ENCODE assay signal across 1 cellular context in the genomic region with DNA sequence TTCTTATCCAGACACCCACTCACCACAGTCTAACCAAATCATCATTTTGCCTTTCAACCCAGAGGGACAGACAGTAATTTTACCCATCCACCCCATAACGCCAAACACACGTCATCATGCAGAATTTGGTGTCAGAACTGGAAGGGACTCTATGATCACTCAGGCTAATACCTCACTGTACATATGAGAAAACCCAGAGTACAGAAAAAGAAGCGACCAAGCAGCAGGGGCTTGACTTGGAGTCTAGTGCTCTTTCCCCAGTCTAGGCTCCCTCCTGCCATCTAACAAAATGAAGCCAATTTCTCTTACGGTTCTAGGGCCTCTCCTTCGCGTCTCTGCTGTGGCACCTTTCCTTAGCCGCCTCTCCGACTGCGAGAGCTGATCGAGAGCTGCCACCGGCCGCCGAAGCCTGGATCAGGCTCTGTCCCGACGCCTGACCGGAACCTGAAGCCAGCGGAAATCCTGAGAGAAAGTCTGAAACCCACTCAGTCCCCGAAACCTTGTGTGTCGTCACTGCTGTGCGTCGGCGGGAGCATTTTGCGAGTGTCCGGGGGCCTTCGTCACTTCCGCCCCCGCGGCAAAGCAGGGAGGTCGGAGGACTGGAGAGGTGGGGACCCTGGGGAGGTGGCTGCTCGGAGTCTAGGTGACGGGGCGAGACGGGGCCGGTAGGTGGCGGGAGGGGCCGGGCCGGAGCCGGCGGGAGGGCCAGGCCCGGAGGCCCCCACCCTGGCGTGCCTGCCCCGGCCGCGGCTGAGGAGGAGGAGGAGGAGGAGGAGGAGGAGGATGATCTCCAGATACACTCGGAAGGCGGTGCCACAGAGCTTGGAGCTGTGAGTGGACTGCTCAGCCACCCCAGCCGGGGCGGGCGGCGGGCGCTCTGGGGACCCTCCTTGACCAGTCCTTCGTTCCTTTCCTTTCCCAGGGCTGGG.
TF ChIP-seq lines count a peak whose summit lies in the region.

A gene (minus strand): TSS at position 452 of the 929 bp plus-strand sequence. CDS start 4,071 bp downstream, outside the sequence.
A gene (plus strand): TSS at position 563 of the 929 bp plus-strand sequence. CDS start 221 bp downstream, at position 784.

TF ChIP-seq in HepG2, 621 proteins besides CTCF, POLR2A, EP300 and RAD21 (continued from another document and continues in another):
- TF ChIP-seq CHD2 (IDR thresholded peaks at IDR 0.05; ENCODE audit: low read depth, low read length) (peak; percentile 53), SOX6 (IDR thresholded peaks at IDR 0.05) (no peak), SOX6 (CRISPR knock-in tag; IDR thresholded peaks at IDR 0.05) (peak; percentile 66), GATAD2A (CRISPR knock-in tag; IDR thresholded peaks at IDR 0.05) (peak; percentile 67; the same call in 1 of the 2 replicates), CBX1 (IDR thresholded peaks at IDR 0.05; ENCODE audit: low read depth) (peak; percentile 91), PITX1 (CRISPR knock-in tag; IDR thresholded peaks at IDR 0.05) (peak; percentile 87), SALL2 (CRISPR knock-in tag; IDR thresholded peaks at IDR 0.05) (peak; percentile 90), KLF13 (CRISPR knock-in tag; IDR thresholded peaks at IDR 0.05) (0 out of 2 replicates have a peak, but pooled peaks have one; percentile 63), ZNF546 (CRISPR knock-in tag; conservative IDR thresholded peaks at IDR 0.05) (0 out of 2 replicates have a peak, but pooled peaks have one; percentile 30), DMAP1 (CRISPR knock-in tag; IDR thresholded peaks at IDR 0.05) (peak; percentile 69), ZNF382 (CRISPR knock-in tag; IDR thresholded peaks at IDR 0.05; ENCODE audit: borderline replicate concordance) (no peak), GTF2F1 (IDR thresholded peaks at IDR 0.05; ENCODE audit: low read length) (no peak), TOE1 (CRISPR knock-in tag; IDR thresholded peaks at IDR 0.05) (no peak), ZNF20 (CRISPR knock-in tag; IDR thresholded peaks at IDR 0.05) (no peak), ZNF879 (CRISPR knock-in tag; IDR thresholded peaks at IDR 0.05) (no peak), ZNF616 (CRISPR knock-in tag; IDR thresholded peaks at IDR 0.05; ENCODE audit: low read depth) (peak; percentile 41; the same call in 1 of the 2 replicates), ZNF547 (CRISPR knock-in tag; IDR thresholded peaks at IDR 0.05) (peak; percentile 81; the same call in 1 of the 2 replicates), KDM3A (CRISPR knock-in tag; IDR thresholded peaks at IDR 0.05; ENCODE audit: low read depth) (0 out of 2 replicates have a peak, but pooled peaks have one; percentile 48), TCF7L2 (IDR thresholded peaks at IDR 0.05; ENCODE audit: low read depth, low read length) (no peak), ESRRA (CRISPR knock-in tag; IDR thresholded peaks at IDR 0.05; ENCODE audit: low read depth) (0 out of 2 replicates have a peak, but pooled peaks have one; percentile 49), ZNF777 (CRISPR knock-in tag; IDR thresholded peaks at IDR 0.05) (peak; percentile 37; the same call in 1 of the 2 replicates), ZNF484 (CRISPR knock-in tag; IDR thresholded peaks at IDR 0.05; ENCODE audit: borderline replicate concordance, low read depth) (no peak), RFX5 (IDR thresholded peaks at IDR 0.05; ENCODE audit: low read depth, low read length) (peak; percentile 55; the same call in 1 of the 2 replicates), POLR2G (IDR thresholded peaks at IDR 0.05; ENCODE audit: low read depth, low read length) (peak; percentile 98), NFE2 (CRISPR knock-in tag; IDR thresholded peaks at IDR 0.05) (no peak), PRPF4 (IDR thresholded peaks at IDR 0.05; ENCODE audit: low read depth, low read length, poor library complexity, severe bottlenecking) (no peak), MEIS2 (CRISPR knock-in tag; IDR thresholded peaks at IDR 0.05) (peak; percentile 65)
- TF ChIP-seq, protein P1, sequence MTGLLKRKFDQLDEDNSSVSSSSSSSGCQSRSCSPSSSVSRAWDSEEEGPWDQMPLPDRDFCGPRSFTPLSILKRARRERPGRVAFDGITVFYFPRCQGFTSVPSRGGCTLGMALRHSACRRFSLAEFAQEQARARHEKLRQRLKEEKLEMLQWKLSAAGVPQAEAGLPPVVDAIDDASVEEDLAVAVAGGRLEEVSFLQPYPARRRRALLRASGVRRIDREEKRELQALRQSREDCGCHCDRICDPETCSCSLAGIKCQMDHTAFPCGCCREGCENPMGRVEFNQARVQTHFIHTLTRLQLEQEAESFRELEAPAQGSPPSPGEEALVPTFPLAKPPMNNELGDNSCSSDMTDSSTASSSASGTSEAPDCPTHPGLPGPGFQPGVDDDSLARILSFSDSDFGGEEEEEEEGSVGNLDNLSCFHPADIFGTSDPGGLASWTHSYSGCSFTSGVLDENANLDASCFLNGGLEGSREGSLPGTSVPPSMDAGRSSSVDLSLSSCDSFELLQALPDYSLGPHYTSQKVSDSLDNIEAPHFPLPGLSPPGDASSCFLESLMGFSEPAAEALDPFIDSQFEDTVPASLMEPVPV (CRISPR knock-in tag; IDR thresholded peaks at IDR 0.05), result peak; percentile 57; the same call in 1 of the 2 replicates
- TF ChIP-seq, protein P2, sequence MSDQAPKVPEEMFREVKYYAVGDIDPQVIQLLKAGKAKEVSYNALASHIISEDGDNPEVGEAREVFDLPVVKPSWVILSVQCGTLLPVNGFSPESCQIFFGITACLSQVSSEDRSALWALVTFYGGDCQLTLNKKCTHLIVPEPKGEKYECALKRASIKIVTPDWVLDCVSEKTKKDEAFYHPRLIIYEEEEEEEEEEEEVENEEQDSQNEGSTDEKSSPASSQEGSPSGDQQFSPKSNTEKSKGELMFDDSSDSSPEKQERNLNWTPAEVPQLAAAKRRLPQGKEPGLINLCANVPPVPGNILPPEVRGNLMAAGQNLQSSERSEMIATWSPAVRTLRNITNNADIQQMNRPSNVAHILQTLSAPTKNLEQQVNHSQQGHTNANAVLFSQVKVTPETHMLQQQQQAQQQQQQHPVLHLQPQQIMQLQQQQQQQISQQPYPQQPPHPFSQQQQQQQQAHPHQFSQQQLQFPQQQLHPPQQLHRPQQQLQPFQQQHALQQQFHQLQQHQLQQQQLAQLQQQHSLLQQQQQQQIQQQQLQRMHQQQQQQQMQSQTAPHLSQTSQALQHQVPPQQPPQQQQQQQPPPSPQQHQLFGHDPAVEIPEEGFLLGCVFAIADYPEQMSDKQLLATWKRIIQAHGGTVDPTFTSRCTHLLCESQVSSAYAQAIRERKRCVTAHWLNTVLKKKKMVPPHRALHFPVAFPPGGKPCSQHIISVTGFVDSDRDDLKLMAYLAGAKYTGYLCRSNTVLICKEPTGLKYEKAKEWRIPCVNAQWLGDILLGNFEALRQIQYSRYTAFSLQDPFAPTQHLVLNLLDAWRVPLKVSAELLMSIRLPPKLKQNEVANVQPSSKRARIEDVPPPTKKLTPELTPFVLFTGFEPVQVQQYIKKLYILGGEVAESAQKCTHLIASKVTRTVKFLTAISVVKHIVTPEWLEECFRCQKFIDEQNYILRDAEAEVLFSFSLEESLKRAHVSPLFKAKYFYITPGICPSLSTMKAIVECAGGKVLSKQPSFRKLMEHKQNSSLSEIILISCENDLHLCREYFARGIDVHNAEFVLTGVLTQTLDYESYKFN (CRISPR knock-in tag; conservative IDR thresholded peaks at IDR 0.05), result peak; percentile 47
- TF ChIP-seq, protein P3, sequence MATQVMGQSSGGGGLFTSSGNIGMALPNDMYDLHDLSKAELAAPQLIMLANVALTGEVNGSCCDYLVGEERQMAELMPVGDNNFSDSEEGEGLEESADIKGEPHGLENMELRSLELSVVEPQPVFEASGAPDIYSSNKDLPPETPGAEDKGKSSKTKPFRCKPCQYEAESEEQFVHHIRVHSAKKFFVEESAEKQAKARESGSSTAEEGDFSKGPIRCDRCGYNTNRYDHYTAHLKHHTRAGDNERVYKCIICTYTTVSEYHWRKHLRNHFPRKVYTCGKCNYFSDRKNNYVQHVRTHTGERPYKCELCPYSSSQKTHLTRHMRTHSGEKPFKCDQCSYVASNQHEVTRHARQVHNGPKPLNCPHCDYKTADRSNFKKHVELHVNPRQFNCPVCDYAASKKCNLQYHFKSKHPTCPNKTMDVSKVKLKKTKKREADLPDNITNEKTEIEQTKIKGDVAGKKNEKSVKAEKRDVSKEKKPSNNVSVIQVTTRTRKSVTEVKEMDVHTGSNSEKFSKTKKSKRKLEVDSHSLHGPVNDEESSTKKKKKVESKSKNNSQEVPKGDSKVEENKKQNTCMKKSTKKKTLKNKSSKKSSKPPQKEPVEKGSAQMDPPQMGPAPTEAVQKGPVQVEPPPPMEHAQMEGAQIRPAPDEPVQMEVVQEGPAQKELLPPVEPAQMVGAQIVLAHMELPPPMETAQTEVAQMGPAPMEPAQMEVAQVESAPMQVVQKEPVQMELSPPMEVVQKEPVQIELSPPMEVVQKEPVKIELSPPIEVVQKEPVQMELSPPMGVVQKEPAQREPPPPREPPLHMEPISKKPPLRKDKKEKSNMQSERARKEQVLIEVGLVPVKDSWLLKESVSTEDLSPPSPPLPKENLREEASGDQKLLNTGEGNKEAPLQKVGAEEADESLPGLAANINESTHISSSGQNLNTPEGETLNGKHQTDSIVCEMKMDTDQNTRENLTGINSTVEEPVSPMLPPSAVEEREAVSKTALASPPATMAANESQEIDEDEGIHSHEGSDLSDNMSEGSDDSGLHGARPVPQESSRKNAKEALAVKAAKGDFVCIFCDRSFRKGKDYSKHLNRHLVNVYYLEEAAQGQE (IDR thresholded peaks at IDR 0.05; ENCODE audit: borderline replicate concordance in 1 of 2, low read depth in 1 of 2, low read length in 2 of 2), result no peak
- TF ChIP-seq, protein P4, sequence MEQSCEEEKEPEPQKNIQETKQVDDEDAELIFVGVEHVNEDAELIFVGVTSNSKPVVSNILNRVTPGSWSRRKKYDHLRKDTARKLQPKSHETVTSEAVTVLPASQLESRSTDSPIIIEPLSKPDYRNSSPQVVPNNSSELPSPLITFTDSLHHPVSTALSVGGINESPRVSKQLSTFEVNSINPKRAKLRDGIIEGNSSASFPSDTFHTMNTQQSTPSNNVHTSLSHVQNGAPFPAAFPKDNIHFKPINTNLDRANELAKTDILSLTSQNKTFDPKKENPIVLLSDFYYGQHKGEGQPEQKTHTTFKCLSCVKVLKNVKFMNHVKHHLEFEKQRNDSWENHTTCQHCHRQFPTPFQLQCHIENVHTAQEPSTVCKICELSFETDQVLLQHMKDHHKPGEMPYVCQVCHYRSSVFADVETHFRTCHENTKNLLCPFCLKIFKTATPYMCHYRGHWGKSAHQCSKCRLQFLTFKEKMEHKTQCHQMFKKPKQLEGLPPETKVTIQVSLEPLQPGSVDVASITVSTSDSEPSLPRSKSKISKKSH (CRISPR knock-in tag; IDR thresholded peaks at IDR 0.05; ENCODE audit: borderline replicate concordance), result peak; percentile 61; the same call in 1 of the 2 replicates
- TF ChIP-seq, protein P5, sequence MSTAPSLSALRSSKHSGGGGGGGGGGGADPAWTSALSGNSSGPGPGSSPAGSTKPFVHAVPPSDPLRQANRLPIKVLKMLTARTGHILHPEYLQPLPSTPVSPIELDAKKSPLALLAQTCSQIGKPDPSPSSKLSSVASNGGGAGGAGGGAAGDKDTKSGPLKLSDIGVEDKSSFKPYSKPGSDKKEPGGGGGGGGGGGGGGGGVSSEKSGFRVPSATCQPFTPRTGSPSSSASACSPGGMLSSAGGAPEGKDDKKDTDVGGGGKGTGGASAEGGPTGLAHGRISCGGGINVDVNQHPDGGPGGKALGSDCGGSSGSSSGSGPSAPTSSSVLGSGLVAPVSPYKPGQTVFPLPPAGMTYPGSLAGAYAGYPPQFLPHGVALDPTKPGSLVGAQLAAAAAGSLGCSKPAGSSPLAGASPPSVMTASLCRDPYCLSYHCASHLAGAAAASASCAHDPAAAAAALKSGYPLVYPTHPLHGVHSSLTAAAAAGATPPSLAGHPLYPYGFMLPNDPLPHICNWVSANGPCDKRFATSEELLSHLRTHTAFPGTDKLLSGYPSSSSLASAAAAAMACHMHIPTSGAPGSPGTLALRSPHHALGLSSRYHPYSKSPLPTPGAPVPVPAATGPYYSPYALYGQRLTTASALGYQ (CRISPR knock-in tag; IDR thresholded peaks at IDR 0.05), result 0 out of 2 replicates have a peak, but pooled peaks have one; percentile 37
- TF ChIP-seq, protein P6, sequence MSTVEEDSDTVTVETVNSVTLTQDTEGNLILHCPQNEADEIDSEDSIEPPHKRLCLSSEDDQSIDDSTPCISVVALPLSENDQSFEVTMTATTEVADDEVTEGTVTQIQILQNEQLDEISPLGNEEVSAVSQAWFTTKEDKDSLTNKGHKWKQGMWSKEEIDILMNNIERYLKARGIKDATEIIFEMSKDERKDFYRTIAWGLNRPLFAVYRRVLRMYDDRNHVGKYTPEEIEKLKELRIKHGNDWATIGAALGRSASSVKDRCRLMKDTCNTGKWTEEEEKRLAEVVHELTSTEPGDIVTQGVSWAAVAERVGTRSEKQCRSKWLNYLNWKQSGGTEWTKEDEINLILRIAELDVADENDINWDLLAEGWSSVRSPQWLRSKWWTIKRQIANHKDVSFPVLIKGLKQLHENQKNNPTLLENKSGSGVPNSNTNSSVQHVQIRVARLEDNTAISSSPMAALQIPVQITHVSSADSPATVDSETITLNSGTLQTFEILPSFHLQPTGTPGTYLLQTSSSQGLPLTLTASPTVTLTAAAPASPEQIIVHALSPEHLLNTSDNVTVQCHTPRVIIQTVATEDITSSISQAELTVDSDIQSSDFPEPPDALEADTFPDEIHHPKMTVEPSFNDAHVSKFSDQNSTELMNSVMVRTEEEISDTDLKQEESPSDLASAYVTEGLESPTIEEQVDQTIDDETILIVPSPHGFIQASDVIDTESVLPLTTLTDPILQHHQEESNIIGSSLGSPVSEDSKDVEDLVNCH (CRISPR knock-in tag; IDR thresholded peaks at IDR 0.05), result 0 out of 2 replicates have a peak, but pooled peaks have one; percentile 52
- TF ChIP-seq, protein P7, sequence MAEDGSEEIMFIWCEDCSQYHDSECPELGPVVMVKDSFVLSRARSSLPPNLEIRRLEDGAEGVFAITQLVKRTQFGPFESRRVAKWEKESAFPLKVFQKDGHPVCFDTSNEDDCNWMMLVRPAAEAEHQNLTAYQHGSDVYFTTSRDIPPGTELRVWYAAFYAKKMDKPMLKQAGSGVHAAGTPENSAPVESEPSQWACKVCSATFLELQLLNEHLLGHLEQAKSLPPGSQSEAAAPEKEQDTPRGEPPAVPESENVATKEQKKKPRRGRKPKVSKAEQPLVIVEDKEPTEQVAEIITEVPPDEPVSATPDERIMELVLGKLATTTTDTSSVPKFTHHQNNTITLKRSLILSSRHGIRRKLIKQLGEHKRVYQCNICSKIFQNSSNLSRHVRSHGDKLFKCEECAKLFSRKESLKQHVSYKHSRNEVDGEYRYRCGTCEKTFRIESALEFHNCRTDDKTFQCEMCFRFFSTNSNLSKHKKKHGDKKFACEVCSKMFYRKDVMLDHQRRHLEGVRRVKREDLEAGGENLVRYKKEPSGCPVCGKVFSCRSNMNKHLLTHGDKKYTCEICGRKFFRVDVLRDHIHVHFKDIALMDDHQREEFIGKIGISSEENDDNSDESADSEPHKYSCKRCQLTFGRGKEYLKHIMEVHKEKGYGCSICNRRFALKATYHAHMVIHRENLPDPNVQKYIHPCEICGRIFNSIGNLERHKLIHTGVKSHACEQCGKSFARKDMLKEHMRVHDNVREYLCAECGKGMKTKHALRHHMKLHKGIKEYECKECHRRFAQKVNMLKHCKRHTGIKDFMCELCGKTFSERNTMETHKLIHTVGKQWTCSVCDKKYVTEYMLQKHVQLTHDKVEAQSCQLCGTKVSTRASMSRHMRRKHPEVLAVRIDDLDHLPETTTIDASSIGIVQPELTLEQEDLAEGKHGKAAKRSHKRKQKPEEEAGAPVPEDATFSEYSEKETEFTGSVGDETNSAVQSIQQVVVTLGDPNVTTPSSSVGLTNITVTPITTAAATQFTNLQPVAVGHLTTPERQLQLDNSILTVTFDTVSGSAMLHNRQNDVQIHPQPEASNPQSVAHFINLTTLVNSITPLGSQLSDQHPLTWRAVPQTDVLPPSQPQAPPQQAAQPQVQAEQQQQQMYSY (CRISPR knock-in tag; IDR thresholded peaks at IDR 0.05), result 0 out of 2 replicates have a peak, but pooled peaks have one; percentile 27
